In the genomic region with DNA sequence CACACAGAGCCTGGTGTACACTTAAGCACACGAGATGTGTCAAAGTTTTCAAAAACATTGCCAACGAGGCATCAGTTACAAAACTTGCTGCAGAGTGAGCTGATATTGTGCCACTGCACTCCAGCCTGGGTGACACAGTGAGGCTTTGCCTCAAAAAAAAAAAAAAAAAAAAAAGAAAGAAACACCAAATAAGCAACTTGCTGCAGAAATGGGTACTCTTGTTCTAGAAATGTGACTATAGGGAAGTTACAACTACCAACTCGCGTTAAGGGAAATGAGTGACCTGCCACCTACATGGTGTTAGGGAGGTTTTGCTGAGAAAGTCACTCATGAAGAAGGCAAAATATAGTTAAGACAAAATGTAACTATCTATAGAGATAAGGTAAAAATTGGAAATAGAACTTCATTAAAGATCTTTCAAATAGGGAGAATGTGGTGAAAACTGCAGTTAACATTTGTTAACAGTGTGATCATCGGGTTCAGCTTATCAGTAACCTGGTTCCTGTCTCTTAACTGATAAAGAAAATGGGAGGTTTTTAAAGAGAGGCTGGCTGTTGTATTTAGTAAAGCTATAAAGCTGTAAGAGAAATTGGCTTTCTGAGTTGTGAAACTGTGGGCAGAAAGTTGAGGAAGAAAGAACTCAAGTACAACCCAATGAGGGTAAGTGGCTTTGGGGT, we compare ENCODE assay signal across 18 cellular contexts. TPM values are rescaled to one million over a fixed set of nuclear protein-coding genes. Genes with fewer than 3 reads are reported as not detected.
DNase-seq lines count a peak whose midpoint lies in the region; ATAC-seq and TF ChIP-seq lines count a peak whose summit lies in the region.
"Had no signal": no experiment of that assay in that cellular context is flagged by ENCODE, and none has a peak within 500 bp of the region (broad histone marks: within the 10 kb centered on the region; RNA-seq: fewer than 3 reads in every experiment).

A gene (plus strand): TSS at position 600 of the 677 bp plus-strand sequence. CDS start 26,702 bp downstream, outside the sequence.

- H2AFZ ChIP-seq in PC-3 (ENCODE audit: low read length) (no peak within 1 kb of the TSS), SK-N-SH (ENCODE audit: low read depth) (no peak within 1 kb of the TSS)

- no peaks in the 10 kb centered on the region for H3K9me3 Mint-ChIP-seq in stimulated activated memory B cell treated with anti-CD40 and anti-IgM and Interleukin-4, amounts not matched to agents 10 μg/mL and 1 μg/mL and 100 μg/mL, for 72 hours
- H3K9me3 Mint-ChIP-seq: activated CD4-positive, alpha-beta T cell treated with anti-CD3 and anti-CD28 coated beads, Interleukin-2, amount 10 ng/mL, durations not matched to agents 24 days and 14 days; CD8-positive, alpha-beta memory T cell; naive thymus-derived CD8-positive, alpha-beta T cell had no signal

- WGBS in SK-N-SH (ENCODE audit: low lambda C conversion rate): 37% methylated on average over 5 of the region's 5 CpGs

- no peaks in the 10 kb centered on the region for H3K79me2 ChIP-seq in PC-3 (ENCODE audit: low read length)
- H3K79me2 ChIP-seq in SK-N-SH (ENCODE audit: insufficient read depth): no peaks in the 10 kb centered on the region

- CTCF ChIA-PET in PC-3 (lab: Charles Lee): no interaction called here
- CTCF ChIA-PET in SK-N-SH (lab: Yijun Ruan, JAX): no interaction called here

- H3K4me1 Mint-ChIP-seq in stimulated activated memory B cell treated with anti-CD40 and anti-IgM and Interleukin-4, amounts not matched to agents 10 μg/mL and 1 μg/mL and 100 μg/mL, for 72 hours: no peaks in the 10 kb centered on the region

- TF ChIP-seq CTCF in HL-60 (IDR thresholded peaks at IDR 0.05; ENCODE audit: insufficient read depth, low read length) (no peak), PC-3 (conservative IDR thresholded peaks at IDR 0.05; ENCODE audit: low read depth, low read length) (no peak), neutrophil (IDR thresholded peaks at IDR 0.05) (no peak), SK-N-SH (IDR thresholded peaks at IDR 0.05) (no peak)

- no peaks in the 10 kb centered on the region for H3F3A ChIP-seq in PC-3 (ENCODE audit: low read length, unreplicated experiment)
- H3F3A ChIP-seq in SK-N-SH (replicated peaks; ENCODE audit: insufficient read depth): no peaks in the 10 kb centered on the region

- intact Hi-C loops in PC-3 (cut with micrococcal nuclease): no loop called here

- no TSS peak for BruUV-seq in PC-3 (replicated peaks; lab: Mats Ljungman, UMichigan)

- TF ChIP-seq RAD21 in SK-N-SH (IDR thresholded peaks at IDR 0.05; ENCODE audit: low read length): no peak

- H3K4me3 ChIP-seq in HL-60 (replicated peaks; ENCODE audit: insufficient read depth, low read length): no peak within 1 kb of the TSS
- H3K4me3 ChIP-seq in PC-3 (ENCODE audit: low read length): no peak within 1 kb of the TSS
- no peak within 1 kb of the TSS for H3K4me3 ChIP-seq in neutrophil (ENCODE audit: low read depth in 1 of 2, low read length in 1 of 2)
- no peak within 1 kb of the TSS for H3K4me3 ChIP-seq in SK-N-SH (ENCODE audit: low read depth in 2 of 2, low read length in 1 of 2)
- H3K4me3 ChIP-seq: cardiac muscle cell had no signal

- H3K36me3 ChIP-seq in PC-3 (ENCODE audit: low read depth, low read length) (no peaks in the 10 kb centered on the region), neutrophil (no peaks in the 10 kb centered on the region), SK-N-SH (replicated peaks in 1 of 2; ENCODE audit: control insufficient read depth in 1 of 2, insufficient read depth in 2 of 2, low read length in 1 of 2) (no peaks in the 10 kb centered on the region)
- H3K36me3 ChIP-seq: cardiac muscle cell had no signal

- no peaks in the 10 kb centered on the region for H3K27me3 ChIP-seq in HL-60 (ENCODE audit: insufficient read depth, poor library complexity, severe bottlenecking)
- H3K27me3 ChIP-seq in PC-3 (ENCODE audit: low read length): no peaks in the 10 kb centered on the region
- no peaks in the 10 kb centered on the region for H3K27me3 ChIP-seq in neutrophil
- H3K27me3 ChIP-seq in SK-N-SH (ENCODE audit: insufficient read depth): peaks cover 23% of the 10 kb centered on the region
- H3K27me3 ChIP-seq: cardiac muscle cell had no signal

- H4K20me1 ChIP-seq in PC-3 (ENCODE audit: low read length) (no peaks in the 10 kb centered on the region), SK-N-SH (ENCODE audit: insufficient read depth) (no peaks in the 10 kb centered on the region)

- DNase-seq in HL-60 (ENCODE audit: low read depth in 1 of 2, low spot score in 1 of 2) (peak in 1 of 2 experiments; percentile 60), PC-3 (no peak), SK-N-SH (no peak), C1 segment of cervical spinal cord (lab: John Stamatoyannopoulos, UW) (no peak)
- no peak for DNase-seq in activated T-cell treated with anti-CD3 and anti-CD28 coated beads, Interleukin-2, amount 50 U/mL, for 48 hours
- DNase-seq: activated CD4-positive, alpha-beta T cell treated with anti-CD3 and anti-CD28 coated beads, Interleukin-2, amount 10 ng/mL, durations not matched to agents 24 days and 14 days; activated T-cell treated with anti-CD3 and anti-CD28 coated beads for 4 hours; CD8-positive, alpha-beta memory T cell; left ventricle myocardium superior; naive thymus-derived CD8-positive, alpha-beta T cell; NCI-H1436 treated with DMSO at 0.1 percent for 48 hours; NCI-H226 had no signal

- H3K36me3 Mint-ChIP-seq in stimulated activated memory B cell treated with anti-CD40 and anti-IgM and Interleukin-4, amounts not matched to agents 10 μg/mL and 1 μg/mL and 100 μg/mL, for 72 hours: no peaks in the 10 kb centered on the region
- H3K36me3 Mint-ChIP-seq: CD8-positive, alpha-beta memory T cell; naive thymus-derived CD8-positive, alpha-beta T cell had no signal

- peaks cover 35% of the 10 kb centered on the region for H3K27me3 Mint-ChIP-seq in stimulated activated memory B cell treated with anti-CD40 and anti-IgM and Interleukin-4, amounts not matched to agents 10 μg/mL and 1 μg/mL and 100 μg/mL, for 72 hours
- H3K27me3 Mint-ChIP-seq: activated CD4-positive, alpha-beta T cell treated with anti-CD3 and anti-CD28 coated beads, Interleukin-2, amount 10 ng/mL, durations not matched to agents 24 days and 14 days; activated naive CD8-positive, alpha-beta T cell; stimulated activated naive CD8-positive, alpha-beta T cell treated with anti-CD3 and anti-CD28 coated beads, Interleukin-15, Interleukin-2, amounts not matched to agents 100 ng/mL and 50 ng/mL, for 24 hours had no signal

- H3K4me1 ChIP-seq in PC-3 (ENCODE audit: insufficient read depth, low read length) (peaks cover 16% of the 10 kb centered on the region), neutrophil (ENCODE audit: control insufficient read depth in 1 of 2, insufficient read depth in 1 of 2, low read depth in 1 of 2, low read length in 1 of 2) (peaks cover 21 to 23% of the 10 kb centered on the region in 2 experiments), SK-N-SH (ENCODE audit: control insufficient read depth in 1 of 2, insufficient read depth in 2 of 2, low read depth in 1 of 2, low read length in 1 of 2) (no peaks in the 10 kb centered on the region)

- H3K9me2 ChIP-seq in PC-3 (replicated peaks; ENCODE audit: low read length) (no peaks in the 10 kb centered on the region), SK-N-SH (no peaks in the 10 kb centered on the region)

- no peak for TF ChIP-seq EP300 in SK-N-SH (IDR thresholded peaks at IDR 0.05; ENCODE audit: borderline replicate concordance in 1 of 2, low read depth in 1 of 2, low read length in 1 of 2)

- no peak within 1 kb of the TSS for H3K4me3 Mint-ChIP-seq in stimulated activated memory B cell treated with anti-CD40 and anti-IgM and Interleukin-4, amounts not matched to agents 10 μg/mL and 1 μg/mL and 100 μg/mL, for 72 hours
- H3K4me3 Mint-ChIP-seq: activated CD4-positive, alpha-beta T cell treated with anti-CD3 and anti-CD28 coated beads, Interleukin-2, amount 10 ng/mL, durations not matched to agents 24 days and 14 days; activated naive CD8-positive, alpha-beta T cell; CD8-positive, alpha-beta memory T cell; stimulated activated naive CD8-positive, alpha-beta T cell treated with anti-CD3 and anti-CD28 coated beads, Interleukin-15, Interleukin-2, amounts not matched to agents 100 ng/mL and 50 ng/mL, for 24 hours had no signal

- ATAC-seq in PC-3: no peak
- no peak for ATAC-seq in stimulated activated memory B cell treated with anti-CD40 and anti-IgM and Interleukin-4, amounts not matched to agents 10 μg/mL and 1 μg/mL and 100 μg/mL, for 72 hours
- ATAC-seq: left ventricle myocardium superior; naive thymus-derived CD8-positive, alpha-beta T cell had no signal

- peak within 1 kb of the TSS; percentile 53; the same call in 1 of the 2 replicates for H3K4me2 ChIP-seq in PC-3 (ENCODE audit: low read length)
- H3K4me2 ChIP-seq in SK-N-SH: no peak within 1 kb of the TSS

- POLR2A ChIA-PET in PC-3 (lab: Charles Lee; ENCODE audit: unreplicated experiment) (no interaction called here), SK-N-SH (lab: Yijun Ruan, JAX) (interaction anchor here (0.6 kb wide), 1 partner anchor 1529 kb away, joined by 4 read pairs; no protein-coding TSS in a partner anchor)

- H3K9me3 ChIP-seq in PC-3 (ENCODE audit: low read length): 0 out of 2 replicates have a peak, but pooled peaks cover 6% of the 10 kb centered on the region
- no peaks in the 10 kb centered on the region for H3K9me3 ChIP-seq in neutrophil
- no peaks in the 10 kb centered on the region for H3K9me3 ChIP-seq in SK-N-SH

- H3K9ac ChIP-seq in PC-3 (ENCODE audit: low read length): peak within 1 kb of the TSS; percentile 39
- H3K9ac ChIP-seq in SK-N-SH: no peak within 1 kb of the TSS

- H3K27ac Mint-ChIP-seq in stimulated activated memory B cell treated with anti-CD40 and anti-IgM and Interleukin-4, amounts not matched to agents 10 μg/mL and 1 μg/mL and 100 μg/mL, for 72 hours: no peak within 1 kb of the TSS
- H3K27ac Mint-ChIP-seq: activated CD4-positive, alpha-beta T cell treated with anti-CD3 and anti-CD28 coated beads, Interleukin-2, amount 10 ng/mL, durations not matched to agents 24 days and 14 days; activated naive CD8-positive, alpha-beta T cell; CD8-positive, alpha-beta memory T cell; naive thymus-derived CD8-positive, alpha-beta T cell; stimulated activated naive CD8-positive, alpha-beta T cell treated with anti-CD3 and anti-CD28 coated beads, Interleukin-15, Interleukin-2, amounts not matched to agents 100 ng/mL and 50 ng/mL, for 24 hours had no signal

- H3K27ac ChIP-seq in HL-60 (replicated peaks): peak within 1 kb of the TSS; percentile 68
- H3K27ac ChIP-seq in PC-3 (ENCODE audit: low read length): peak within 1 kb of the TSS; percentile 82
- peak within 1 kb of the TSS; percentile 37 for H3K27ac ChIP-seq in neutrophil
- H3K27ac ChIP-seq in SK-N-SH (ENCODE audit: low read depth in 2 of 2, low read length in 1 of 2): no peak within 1 kb of the TSS
- H3K27ac ChIP-seq: cardiac muscle cell had no signal

- in situ Hi-C loops in endometrial microvascular endothelial cells (cut with HindIII; ENCODE audit: inconsistent ontology term, low pct_unique_long_range_greater_than_20kb, low sequenced_read_pairs): no loop called here

TF ChIP-seq in SK-N-SH, 30 proteins besides CTCF, POLR2A, EP300 and RAD21 (continues in another document):
- TF ChIP-seq JUND (IDR thresholded peaks at IDR 0.05): no peak

RNA-seq across cellular contexts. Expression of the gene that starts here (rescaled TPM):
- total RNA-seq in PC-3 (2014; rRNA removed) (4.9 and 5.7 TPM in 2 replicates), endometrial microvascular endothelial cells (ENCODE audit: inconsistent ontology term) (128 TPM)
- polyA plus RNA-seq in SK-N-SH (2012; rRNA removed): not detected in 2 replicates
- not detected in 2 replicates for polyA plus RNA-seq in SK-N-SH (2012; cell fraction: cytosol; rRNA removed)
- not detected in 2 replicates for polyA plus RNA-seq in SK-N-SH (2012; cell fraction: nucleus; rRNA removed)
- total RNA-seq: cardiac muscle cell; naive thymus-derived CD8-positive, alpha-beta T cell had no signal
- polyA plus RNA-seq: cardiac muscle cell; naive thymus-derived CD8-positive, alpha-beta T cell had no signal

Comparison
In these comparisons a context has a peak if more than half of its experiments do, and no peak if none do; other contexts are left out.
1. RNA of the gene that starts here (total RNA-seq): 128 TPM in endometrial microvascular endothelial cells (single experiment); 4.9 to 5.7 TPM in PC-3; every median in the first group is over 10 times any median in the second.
2. H3K27ac ChIP-seq: peak in HL-60 (single experiment), PC-3 (single experiment) and neutrophil (single experiment); none in SK-N-SH (0 of 2).